In the genomic region with DNA sequence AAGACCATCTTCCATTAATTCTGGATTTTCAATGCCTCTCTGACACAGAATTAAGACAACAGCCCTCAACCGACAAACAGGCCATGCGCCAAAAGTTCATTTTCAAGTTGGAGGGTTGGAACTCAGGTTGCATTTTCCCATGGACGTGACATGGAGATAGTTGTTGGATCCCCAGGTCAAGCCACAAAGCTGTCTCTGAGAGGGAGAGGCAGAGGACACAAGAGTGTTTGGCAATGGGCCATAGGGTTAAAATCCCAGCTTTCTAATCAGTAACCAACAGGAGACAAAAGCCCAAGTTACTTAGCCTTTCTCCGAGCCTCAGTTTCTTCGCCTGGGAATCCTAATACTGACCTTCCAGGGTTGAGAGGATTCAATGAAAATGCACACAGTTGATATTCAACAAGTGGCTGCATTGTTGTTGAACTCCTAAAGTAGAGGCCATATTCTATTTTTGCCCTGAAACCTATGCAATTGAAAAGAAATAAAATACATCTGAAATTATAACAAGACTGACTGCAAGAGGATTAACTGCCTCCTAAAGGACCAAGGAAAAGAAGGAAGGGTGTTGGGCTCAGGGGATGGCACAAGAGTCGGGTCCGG, we compare ENCODE assay signal across 1 cellular context.
TF ChIP-seq lines count a peak whose summit lies in the region.

No MANE protein-coding gene starts in this region.

TF ChIP-seq in HepG2, 621 proteins besides CTCF, POLR2A, EP300 and RAD21 (continued from another document):
- TF ChIP-seq, protein P1, sequence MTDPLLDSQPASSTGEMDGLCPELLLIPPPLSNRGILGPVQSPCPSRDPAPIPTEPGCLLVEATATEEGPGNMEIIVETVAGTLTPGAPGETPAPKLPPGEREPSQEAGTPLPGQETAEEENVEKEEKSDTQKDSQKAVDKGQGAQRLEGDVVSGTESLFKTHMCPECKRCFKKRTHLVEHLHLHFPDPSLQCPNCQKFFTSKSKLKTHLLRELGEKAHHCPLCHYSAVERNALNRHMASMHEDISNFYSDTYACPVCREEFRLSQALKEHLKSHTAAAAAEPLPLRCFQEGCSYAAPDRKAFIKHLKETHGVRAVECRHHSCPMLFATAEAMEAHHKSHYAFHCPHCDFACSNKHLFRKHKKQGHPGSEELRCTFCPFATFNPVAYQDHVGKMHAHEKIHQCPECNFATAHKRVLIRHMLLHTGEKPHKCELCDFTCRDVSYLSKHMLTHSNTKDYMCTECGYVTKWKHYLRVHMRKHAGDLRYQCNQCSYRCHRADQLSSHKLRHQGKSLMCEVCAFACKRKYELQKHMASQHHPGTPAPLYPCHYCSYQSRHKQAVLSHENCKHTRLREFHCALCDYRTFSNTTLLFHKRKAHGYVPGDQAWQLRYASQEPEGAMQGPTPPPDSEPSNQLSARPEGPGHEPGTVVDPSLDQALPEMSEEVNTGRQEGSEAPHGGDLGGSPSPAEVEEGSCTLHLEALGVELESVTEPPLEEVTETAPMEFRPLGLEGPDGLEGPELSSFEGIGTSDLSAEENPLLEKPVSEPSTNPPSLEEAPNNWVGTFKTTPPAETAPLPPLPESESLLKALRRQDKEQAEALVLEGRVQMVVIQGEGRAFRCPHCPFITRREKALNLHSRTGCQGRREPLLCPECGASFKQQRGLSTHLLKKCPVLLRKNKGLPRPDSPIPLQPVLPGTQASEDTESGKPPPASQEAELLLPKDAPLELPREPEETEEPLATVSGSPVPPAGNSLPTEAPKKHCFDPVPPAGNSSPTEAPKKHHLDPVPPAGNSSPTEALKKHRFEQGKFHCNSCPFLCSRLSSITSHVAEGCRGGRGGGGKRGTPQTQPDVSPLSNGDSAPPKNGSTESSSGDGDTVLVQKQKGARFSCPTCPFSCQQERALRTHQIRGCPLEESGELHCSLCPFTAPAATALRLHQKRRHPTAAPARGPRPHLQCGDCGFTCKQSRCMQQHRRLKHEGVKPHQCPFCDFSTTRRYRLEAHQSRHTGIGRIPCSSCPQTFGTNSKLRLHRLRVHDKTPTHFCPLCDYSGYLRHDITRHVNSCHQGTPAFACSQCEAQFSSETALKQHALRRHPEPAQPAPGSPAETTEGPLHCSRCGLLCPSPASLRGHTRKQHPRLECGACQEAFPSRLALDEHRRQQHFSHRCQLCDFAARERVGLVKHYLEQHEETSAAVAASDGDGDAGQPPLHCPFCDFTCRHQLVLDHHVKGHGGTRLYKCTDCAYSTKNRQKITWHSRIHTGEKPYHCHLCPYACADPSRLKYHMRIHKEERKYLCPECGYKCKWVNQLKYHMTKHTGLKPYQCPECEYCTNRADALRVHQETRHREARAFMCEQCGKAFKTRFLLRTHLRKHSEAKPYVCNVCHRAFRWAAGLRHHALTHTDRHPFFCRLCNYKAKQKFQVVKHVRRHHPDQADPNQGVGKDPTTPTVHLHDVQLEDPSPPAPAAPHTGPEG (CRISPR knock-in tag; IDR thresholded peaks at IDR 0.05): no peak
- no peak for TF ChIP-seq GFI1 (CRISPR knock-in tag; IDR thresholded peaks at IDR 0.05; ENCODE audit: borderline replicate concordance)
- TF ChIP-seq, protein P2, sequence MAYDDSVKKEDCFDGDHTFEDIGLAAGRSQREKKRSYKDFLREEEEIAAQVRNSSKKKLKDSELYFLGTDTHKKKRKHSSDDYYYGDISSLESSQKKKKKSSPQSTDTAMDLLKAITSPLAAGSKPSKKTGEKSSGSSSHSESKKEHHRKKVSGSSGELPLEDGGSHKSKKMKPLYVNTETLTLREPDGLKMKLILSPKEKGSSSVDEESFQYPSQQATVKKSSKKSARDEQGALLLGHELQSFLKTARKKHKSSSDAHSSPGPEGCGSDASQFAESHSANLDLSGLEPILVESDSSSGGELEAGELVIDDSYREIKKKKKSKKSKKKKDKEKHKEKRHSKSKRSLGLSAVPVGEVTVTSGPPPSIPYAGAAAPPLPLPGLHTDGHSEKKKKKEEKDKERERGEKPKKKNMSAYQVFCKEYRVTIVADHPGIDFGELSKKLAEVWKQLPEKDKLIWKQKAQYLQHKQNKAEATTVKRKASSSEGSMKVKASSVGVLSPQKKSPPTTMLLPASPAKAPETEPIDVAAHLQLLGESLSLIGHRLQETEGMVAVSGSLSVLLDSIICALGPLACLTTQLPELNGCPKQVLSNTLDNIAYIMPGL (CRISPR knock-in tag; IDR thresholded peaks at IDR 0.05; ENCODE audit: borderline replicate concordance in 1 of 2, low read depth in 1 of 2): no peak
- no peak for TF ChIP-seq RFX3 (CRISPR knock-in tag; IDR thresholded peaks at IDR 0.05)
- TF ChIP-seq ZNF441 (CRISPR knock-in tag; IDR thresholded peaks at IDR 0.05; ENCODE audit: borderline replicate concordance): no peak
